ENCODE assay signal across 1 cellular context in genomic region chr19:16542045-16542893, GRCh38.
TF ChIP-seq lines count a peak whose summit lies in the region.

Gene CHERP (minus strand): TSS chr19:16542437. CDS start chr19:16542378, 59 bp downstream.

TF ChIP-seq in WTC11, 78 proteins besides CTCF, POLR2A, EP300 and RAD21 (continued from another document):
- TF ChIP-seq ARID4B (CRISPR knock-in tag; IDR thresholded peaks at IDR 0.05; ENCODE audit: borderline replicate concordance) (peak; percentile 86; the same call in 1 of the 2 replicates), GABPB1 (CRISPR knock-in tag; IDR thresholded peaks at IDR 0.05) (peak; percentile 88), USF2 (CRISPR knock-in tag; IDR thresholded peaks at IDR 0.05) (no peak), FOXJ3 (CRISPR knock-in tag; IDR thresholded peaks at IDR 0.05; ENCODE audit: borderline replicate concordance) (no peak), ZNF512 (CRISPR knock-in tag; IDR thresholded peaks at IDR 0.05; ENCODE audit: borderline replicate concordance) (no peak), CREM (CRISPR knock-in tag; IDR thresholded peaks at IDR 0.05) (peak; percentile 71; the same call in 1 of the 2 replicates), MAX (CRISPR knock-in tag; IDR thresholded peaks at IDR 0.05) (peak; percentile 87), TP53 (CRISPR knock-in tag; IDR thresholded peaks at IDR 0.05) (no peak), ZNF232 (CRISPR knock-in tag; IDR thresholded peaks at IDR 0.05) (peak; percentile 49), E2F4 (CRISPR knock-in tag; IDR thresholded peaks at IDR 0.05; ENCODE audit: borderline replicate concordance, low read depth) (peak; percentile 71; the same call in 1 of the 2 replicates), FOXP4 (CRISPR knock-in tag; IDR thresholded peaks at IDR 0.05) (peak; percentile 26; the same call in 1 of the 2 replicates), KAT7 (CRISPR knock-in tag; IDR thresholded peaks at IDR 0.05; ENCODE audit: borderline replicate concordance) (0 out of 2 replicates have a peak, but pooled peaks have one; percentile 73), PRRX2 (CRISPR knock-in tag; IDR thresholded peaks at IDR 0.05) (no peak), ETV6 (CRISPR knock-in tag; IDR thresholded peaks at IDR 0.05) (peak; percentile 84), CDX4 (CRISPR knock-in tag; IDR thresholded peaks at IDR 0.05; ENCODE audit: borderline replicate concordance) (no peak), FOXP1 (CRISPR knock-in tag; IDR thresholded peaks at IDR 0.05; ENCODE audit: borderline replicate concordance) (peak; percentile 44; the same call in 1 of the 2 replicates), ATF2 (CRISPR knock-in tag; IDR thresholded peaks at IDR 0.05; ENCODE audit: borderline replicate concordance, low read depth) (no peak), NR3C1 (CRISPR knock-in tag; conservative IDR thresholded peaks at IDR 0.05; ENCODE audit: low read depth) (no peak), TEAD1 (CRISPR knock-in tag; IDR thresholded peaks at IDR 0.05) (0 out of 2 replicates have a peak, but pooled peaks have one; percentile 55), ZNF263 (CRISPR knock-in tag; IDR thresholded peaks at IDR 0.05; ENCODE audit: low read depth) (0 out of 2 replicates have a peak, but pooled peaks have one; percentile 31), SP1 (CRISPR knock-in tag; conservative IDR thresholded peaks at IDR 0.05) (peak; percentile 90)
